ENCODE assay signal across 8 cellular contexts in the genomic region with DNA sequence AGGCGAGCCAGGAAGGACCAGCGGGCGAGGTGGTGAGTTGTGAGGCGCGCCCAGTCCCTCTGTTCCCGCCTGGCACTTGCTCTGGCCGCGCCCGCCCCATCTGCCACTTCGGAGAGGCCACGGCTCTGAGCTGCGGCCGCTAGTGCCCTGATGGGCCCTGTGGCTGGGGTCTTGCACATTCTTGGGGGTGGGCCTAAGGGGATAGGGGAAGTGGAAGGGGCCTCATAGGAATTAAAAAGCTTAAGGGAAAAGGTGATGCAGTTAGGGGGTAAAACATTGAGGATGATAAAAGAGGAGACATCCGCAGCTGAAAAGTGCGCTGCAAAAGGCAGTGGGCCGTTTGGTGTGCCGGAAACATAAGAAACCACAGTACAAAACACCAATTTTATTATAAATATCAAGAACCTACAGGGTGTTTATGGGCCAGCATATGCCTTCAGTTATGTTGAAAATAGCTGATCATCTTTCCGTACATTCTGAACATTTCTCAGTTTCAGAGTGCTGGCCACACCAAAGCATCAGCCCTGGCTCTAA. TPM values are rescaled to one million over a fixed set of nuclear protein-coding genes. Genes with fewer than 3 reads are reported as not detected.
DNase-seq lines count a peak whose midpoint lies in the region; ATAC-seq and TF ChIP-seq lines count a peak whose summit lies in the region.

No MANE protein-coding gene starts in this region.

- peak overlapping the region; percentile 99 for H3K4me3 Mint-ChIP-seq in activated B cell treated with CpG ODN at 0.5 μM for 24 hours
- peak overlapping the region; percentile 93 to 96 for H3K4me3 Mint-ChIP-seq in stimulated activated naive CD8-positive, alpha-beta T cell treated with anti-CD3 and anti-CD28 coated beads, Interleukin-15, amount 100 ng/mL, for 72 hours

- H3K27me3 Mint-ChIP-seq in activated B cell treated with CpG ODN at 0.5 μM for 24 hours: no peaks in the 10 kb centered on the region
- H3K27me3 Mint-ChIP-seq in stimulated activated naive CD8-positive, alpha-beta T cell treated with anti-CD3 and anti-CD28 coated beads, Interleukin-15, amount 100 ng/mL, for 72 hours: no peaks in the 10 kb centered on the region

- peak overlapping the region; percentile 100 for H3K27ac Mint-ChIP-seq in activated B cell treated with CpG ODN at 0.5 μM for 24 hours
- H3K27ac Mint-ChIP-seq in stimulated activated naive CD8-positive, alpha-beta T cell treated with anti-CD3 and anti-CD28 coated beads, Interleukin-15, amount 100 ng/mL, for 72 hours: peak overlapping the region; percentile 99 to 100

- peaks cover 89% of the 10 kb centered on the region for H3K4me1 Mint-ChIP-seq in activated B cell treated with CpG ODN at 0.5 μM for 24 hours
- H3K4me1 Mint-ChIP-seq in stimulated activated naive CD8-positive, alpha-beta T cell treated with anti-CD3 and anti-CD28 coated beads, Interleukin-15, amount 100 ng/mL, for 72 hours: peaks cover 77% of the 10 kb centered on the region

- H3K9me3 Mint-ChIP-seq in activated B cell treated with CpG ODN at 0.5 μM for 24 hours: no peaks in the 10 kb centered on the region
- no peaks in the 10 kb centered on the region for H3K9me3 Mint-ChIP-seq in stimulated activated naive CD8-positive, alpha-beta T cell treated with anti-CD3 and anti-CD28 coated beads, Interleukin-15, amount 100 ng/mL, for 72 hours

- H3K27me3 ChIP-seq in iPS-15b (ENCODE audit: control insufficient read depth, insufficient read depth, low read length): peaks cover 17% of the 10 kb centered on the region

- TF ChIP-seq CTCF in activated B cell treated with CpG ODN at 0.5 μM for 24 hours (IDR thresholded peaks at IDR 0.05): no peak

- intact Hi-C loops in activated B cell treated with CpG ODN at 0.5 μM for 24 hours (cut with micrococcal nuclease): loop anchor here (1.0 to 5.0 kb wide), 4 partner anchors 8 to 572 kb away; a partner anchor contains a TSS

- H3K4me1 ChIP-seq in iPS-15b (ENCODE audit: control insufficient read depth, insufficient read depth, low read length): peaks cover 2% of the 10 kb centered on the region

- ATAC-seq in activated B cell treated with CpG ODN at 0.5 μM for 24 hours (ENCODE audit: low read depth) (no peak), HG03095 (IDR thresholded peaks at IDR 0.05; ENCODE audit: unreplicated experiment) (no peak), HG03469 (IDR thresholded peaks at IDR 0.05; ENCODE audit: unreplicated experiment) (no peak)
- ATAC-seq in stimulated activated naive CD8-positive, alpha-beta T cell treated with anti-CD3 and anti-CD28 coated beads, Interleukin-15, amount 100 ng/mL, for 72 hours: peak; percentile 5

- DNase-seq in DMS53 (lab: John Stamatoyannopoulos, UW): peak; percentile 37
- no peak for DNase-seq in DMS53 treated with DMSO at 0.1 percent for 48 hours (lab: John Stamatoyannopoulos, UW; ENCODE audit: unreplicated experiment)
- DNase-seq in activated B cell treated with CpG ODN at 0.5 μM for 24 hours: no peak
- no peak for DNase-seq in stimulated activated naive CD8-positive, alpha-beta T cell treated with anti-CD3 and anti-CD28 coated beads, Interleukin-15, amount 100 ng/mL, for 72 hours
- DNase-seq in stimulated activated CD4-positive, alpha-beta T cell treated with anti-CD3 and anti-CD28 coated beads, Interleukin-4, amount 100 ng/mL, for 24 hours: no peak

- peaks cover 2% of the 10 kb centered on the region for H3K36me3 ChIP-seq in iPS-15b (ENCODE audit: control insufficient read depth, insufficient read depth, low read length)

- H3K4me3 ChIP-seq in iPS-15b (ENCODE audit: low read depth, low read length): peak overlapping the region; percentile 98

- CTCF ChIA-PET in activated B cell treated with CpG ODN at 0.5 μM for 24 hours (lab: Charles Lee): interaction anchor here (0.9 to 9.7 kb wide), 7 partner anchors 10 to 140 kb away, joined by 3 to 218 read pairs (median 5); a partner anchor contains a TSS

- H3K9ac ChIP-seq in iPS-15b (ENCODE audit: low read depth, low read length): no peak overlapping the region

- H3K36me3 Mint-ChIP-seq in activated B cell treated with CpG ODN at 0.5 μM for 24 hours (ENCODE audit: low read depth): peaks cover 97% of the 10 kb centered on the region

- no peaks in the 10 kb centered on the region for H3K9me3 ChIP-seq in iPS-15b (ENCODE audit: control insufficient read depth, insufficient read depth, low read length)

- POLR2A ChIA-PET in activated B cell treated with CpG ODN at 0.5 μM for 24 hours (lab: Charles Lee): interaction anchor here (0.5 to 11.9 kb wide), 61 partner anchors 13 to 1049 kb away, joined by 3 to 904 read pairs (median 5); a partner anchor contains a TSS

RNA-seq across cellular contexts. Expression of a gene that starts 1.1 kb away (rescaled TPM):
- 182 and 194 TPM in 2 replicates for total RNA-seq in activated B cell treated with CpG ODN at 0.5 μM for 24 hours

RNA-seq across cellular contexts. Expression of a gene that starts 6.4 kb away (rescaled TPM):
- 141 and 172 TPM in 2 replicates for total RNA-seq in activated B cell treated with CpG ODN at 0.5 μM for 24 hours

RNA-seq across cellular contexts. Expression of a gene that starts 8.6 kb away (rescaled TPM):
- total RNA-seq in activated B cell treated with CpG ODN at 0.5 μM for 24 hours: 148 and 151 TPM in 2 replicates

RNA-seq across cellular contexts. Expression of a gene that starts 9.1 kb away (rescaled TPM):
- 198 and 223 TPM in 2 replicates for total RNA-seq in activated B cell treated with CpG ODN at 0.5 μM for 24 hours

RNA-seq across cellular contexts. Expression of a gene that starts 28.1 kb away (rescaled TPM):
- total RNA-seq in activated B cell treated with CpG ODN at 0.5 μM for 24 hours: 95.6 and 101 TPM in 2 replicates
